In genomic region chr20:17809714-17810631, GRCh38 we compare ENCODE assay signal across 17 cellular contexts.
A peak's percentile ranks its signal among the peaks of the same experiment; 100 is the strongest.
DNase-seq lines count a peak whose midpoint lies in the region; ATAC-seq and TF ChIP-seq lines count a peak whose summit lies in the region.
"Had no signal": no experiment of that assay in that cellular context is flagged by ENCODE, and none has a peak within 500 bp of the region (broad histone marks: within the 10 kb centered on the region; RNA-seq: fewer than 3 reads in every experiment).

No MANE protein-coding gene starts in this region.

- no peak for DNase-seq in GM23338 (ENCODE audit: low spot score)
- DNase-seq in MCF 10A (ENCODE audit: unreplicated experiment): peak; percentile 33
- peak; percentile 37 for DNase-seq in hepatocyte (ENCODE audit: low spot score)
- DNase-seq in sigmoid colon: peak; percentile 49
- DNase-seq in NCI-H146 (lab: John Stamatoyannopoulos, UW): no peak
- no peak for DNase-seq in CD14-positive monocyte (ENCODE audit: low spot score)
- no peak for DNase-seq in OCI-LY7 (ENCODE audit: low spot score)
- DNase-seq in activated CD4-positive, alpha-beta T cell treated with anti-CD3 and anti-CD28 coated beads, Interleukin-2, amount 50 U/mL, for 4 hours: no peak
- DNase-seq: activated T-cell treated with anti-CD3 and anti-CD28 coated beads, Interleukin-2, amount 50 U/mL, for 4 hours; amniotic stem cell; C1 segment of cervical spinal cord; NCI-H187; ovary; SK-N-SH; stimulated activated CD4-positive, alpha-beta T cell treated with anti-CD3 and anti-CD28 coated beads, Interleukin-2, amount 100 ng/mL, for 24 hours had no signal

- no peak overlapping the region for H3K27ac Mint-ChIP-seq in GM23338
- H3K27ac Mint-ChIP-seq in MCF 10A (ENCODE audit: low read depth, unreplicated experiment): peak overlapping the region; percentile 27
- no peak overlapping the region for H3K27ac Mint-ChIP-seq in CD14-positive monocyte

- TF ChIP-seq POLR2A in sigmoid colon (IDR thresholded peaks at IDR 0.05): no peak

- no peak for TF ChIP-seq EP300 in sigmoid colon (IDR thresholded peaks at IDR 0.05)

- POLR2A ChIA-PET in MCF 10A (lab: Yijun Ruan, JAX) (interaction anchor here (0.7 to 1.6 kb wide), 4 partner anchors 17 to 25 kb away, joined by 3 to 5 read pairs (median 3); no protein-coding TSS in a partner anchor), OCI-LY7 (lab: Charles Lee) (interaction anchor here (0.6 to 0.9 kb wide), 2 partner anchors 9 to 45 kb away, joined by 3 read pairs; no protein-coding TSS in a partner anchor)

- H3K79me2 ChIP-seq in GM23338 (replicated peaks; ENCODE audit: insufficient read depth): no peaks in the 10 kb centered on the region
- no peaks in the 10 kb centered on the region for H3K79me2 ChIP-seq in hepatocyte
- no peaks in the 10 kb centered on the region for H3K79me2 ChIP-seq in OCI-LY7 (ENCODE audit: insufficient read depth, low read depth, low read length)

- no peak for TF ChIP-seq CTCF in GM23338 (conservative IDR thresholded peaks at IDR 0.05; ENCODE audit: low read depth in 2 of 2)
- TF ChIP-seq CTCF in MCF 10A (IDR thresholded peaks at IDR 0.05; ENCODE audit: unreplicated experiment): no peak
- TF ChIP-seq CTCF in hepatocyte (IDR thresholded peaks at IDR 0.05; ENCODE audit: poor library complexity): no peak
- no peak for TF ChIP-seq CTCF in sigmoid colon (IDR thresholded peaks at IDR 0.05)
- TF ChIP-seq CTCF in CD14-positive monocyte (IDR thresholded peaks at IDR 0.05): no peak
- no peak for TF ChIP-seq CTCF in OCI-LY7 (conservative IDR thresholded peaks at IDR 0.05; ENCODE audit: low read length)

- peaks cover 13% of the 10 kb centered on the region for H3K4me1 Mint-ChIP-seq in GM23338
- H3K4me1 Mint-ChIP-seq in MCF 10A (ENCODE audit: insufficient read depth, unreplicated experiment): peaks cover 7% of the 10 kb centered on the region
- no peaks in the 10 kb centered on the region for H3K4me1 Mint-ChIP-seq in CD14-positive monocyte

- H3K9me2 ChIP-seq in GM23338 (ENCODE audit: insufficient read depth) (peaks cover 2% of the 10 kb centered on the region; the same call in 1 of the 2 replicates), hepatocyte (replicated peaks; ENCODE audit: insufficient read depth) (no peaks in the 10 kb centered on the region), OCI-LY7 (ENCODE audit: insufficient read depth, low read length) (no peaks in the 10 kb centered on the region)
- H3K9me2 ChIP-seq: SK-N-SH had no signal

- intact Hi-C loops in MCF 10A (cut with micrococcal nuclease): no loop called here
- intact Hi-C loops in sigmoid colon (cut with DNase I): loop anchor here (5.0 kb wide), 3 partner anchors 62 to 128 kb away; partner anchors contain the start of gene RRBP1
- intact Hi-C loops in CD14-positive monocyte (cut with micrococcal nuclease): no loop called here
- intact Hi-C loops in OCI-LY7 (cut with micrococcal nuclease; ENCODE audit: unreplicated experiment): no loop called here

- ATAC-seq in GM23338: peak; percentile 37
- ATAC-seq: activated T-cell treated with anti-CD3 and anti-CD28 coated beads, Interleukin-2, amount 50 U/mL, for 4 hours; K562 had no signal

- H3K4me3 ChIP-seq in GM23338: no peak overlapping the region
- H3K4me3 ChIP-seq in hepatocyte: no peak overlapping the region
- no peak overlapping the region for H3K4me3 ChIP-seq in sigmoid colon
- H3K4me3 ChIP-seq in OCI-LY7 (ENCODE audit: low read depth, low read length, poor library complexity, severe bottlenecking): no peak overlapping the region
- H3K4me3 ChIP-seq: dorsolateral prefrontal cortex, K562, ovary had no signal

- H3K27me3 Mint-ChIP-seq in GM23338 (ENCODE audit: insufficient read depth, low read depth, poor library complexity) (no peaks in the 10 kb centered on the region), MCF 10A (ENCODE audit: insufficient read depth, unreplicated experiment) (no peaks in the 10 kb centered on the region), CD14-positive monocyte (ENCODE audit: low read depth in 3 of 3) (peaks cover 0 to 3% (median 2%) of the 10 kb centered on the region in 3 donors)

- BruUV-seq in MCF 10A (replicated peaks; lab: Mats Ljungman, UMichigan) (no TSS peak), OCI-LY7 (replicated peaks; lab: Mats Ljungman, UMichigan) (no TSS peak)

- no peaks in the 10 kb centered on the region for H3K9me3 Mint-ChIP-seq in GM23338
- H3K9me3 Mint-ChIP-seq in MCF 10A (ENCODE audit: unreplicated experiment): no peaks in the 10 kb centered on the region
- no peaks in the 10 kb centered on the region for H3K9me3 Mint-ChIP-seq in CD14-positive monocyte
- H3K9me3 Mint-ChIP-seq: activated T-cell treated with anti-CD3 and anti-CD28 coated beads, Interleukin-2, amount 50 U/mL, for 4 hours had no signal

- H2AFZ ChIP-seq in GM23338 (peak overlapping the region; percentile 72; the same call in 1 of the 2 replicates), hepatocyte (peak overlapping the region; percentile 14), OCI-LY7 (ENCODE audit: low read length) (no peak overlapping the region)

- H3K9me3 ChIP-seq in hepatocyte (ENCODE audit: low read depth) (no peaks in the 10 kb centered on the region), sigmoid colon (no peaks in the 10 kb centered on the region), OCI-LY7 (ENCODE audit: low read length) (no peaks in the 10 kb centered on the region)
- H3K9me3 ChIP-seq: ovary, SK-N-SH had no signal

- no peaks in the 10 kb centered on the region for H4K20me1 ChIP-seq in GM23338 (replicated peaks; ENCODE audit: insufficient read depth)
- no peaks in the 10 kb centered on the region for H4K20me1 ChIP-seq in hepatocyte (ENCODE audit: insufficient read depth, poor library complexity, severe bottlenecking)
- H4K20me1 ChIP-seq in OCI-LY7 (ENCODE audit: insufficient read depth, low read length): no peaks in the 10 kb centered on the region

- H3F3A ChIP-seq in GM23338 (replicated peaks; ENCODE audit: low read depth): no peaks in the 10 kb centered on the region

- H3K36me3 Mint-ChIP-seq in GM23338 (ENCODE audit: low read depth) (no peaks in the 10 kb centered on the region), MCF 10A (ENCODE audit: insufficient read depth, unreplicated experiment) (no peaks in the 10 kb centered on the region), CD14-positive monocyte (no peaks in the 10 kb centered on the region)

- H3K4me2 ChIP-seq in GM23338 (no peak overlapping the region), hepatocyte (no peak overlapping the region), OCI-LY7 (ENCODE audit: low read length) (no peak overlapping the region)
- H3K4me2 ChIP-seq: SK-N-SH had no signal

- CTCF ChIA-PET in MCF 10A (lab: Yijun Ruan, JAX) (interaction anchor here (0.7 to 1.9 kb wide), 2 partner anchors 89 to 154 kb away, joined by 3 to 10 read pairs; no protein-coding TSS in a partner anchor), OCI-LY7 (lab: Charles Lee; ENCODE audit: unreplicated experiment) (no interaction called here)

- H3K36me3 ChIP-seq in GM23338 (ENCODE audit: insufficient read depth) (no peaks in the 10 kb centered on the region), hepatocyte (replicated peaks; ENCODE audit: insufficient read depth, low read depth) (no peaks in the 10 kb centered on the region), sigmoid colon (no peaks in the 10 kb centered on the region), OCI-LY7 (ENCODE audit: insufficient read depth, low read length) (no peaks in the 10 kb centered on the region)
- H3K36me3 ChIP-seq: ovary had no signal

- H3K27me3 ChIP-seq in GM23338 (ENCODE audit: insufficient read depth) (no peaks in the 10 kb centered on the region), hepatocyte (no peaks in the 10 kb centered on the region), sigmoid colon (no peaks in the 10 kb centered on the region)
- H3K27me3 ChIP-seq: dorsolateral prefrontal cortex, ovary had no signal

- H3K4me3 Mint-ChIP-seq in GM23338 (no peak overlapping the region), MCF 10A (ENCODE audit: unreplicated experiment) (no peak overlapping the region), CD14-positive monocyte (no peak overlapping the region)
- H3K4me3 Mint-ChIP-seq: activated T-cell treated with anti-CD3 and anti-CD28 coated beads, Interleukin-2, amount 50 U/mL, for 4 hours had no signal

- H3K27ac ChIP-seq in GM23338 (ENCODE audit: low read depth) (no peak overlapping the region), hepatocyte (peak overlapping the region; percentile 98), sigmoid colon (peak overlapping the region; percentile 66 to 76 (median 72)), OCI-LY7 (ENCODE audit: low read depth, low read length, poor library complexity, severe bottlenecking) (no peak overlapping the region)

- 52% methylated on average over 9 of the region's 9 CpGs for WGBS in hepatocyte (ENCODE audit: low lambda C conversion rate, missing lambda C conversion rate)
- 64 to 70% methylated on average over 9 of the region's 9 CpGs for WGBS in sigmoid colon, 2 donors

- peaks cover 9% of the 10 kb centered on the region; the same call in 1 of the 2 replicates for H3K4me1 ChIP-seq in GM23338 (ENCODE audit: insufficient read depth)
- peaks cover 46% of the 10 kb centered on the region for H3K4me1 ChIP-seq in hepatocyte (ENCODE audit: insufficient read depth)
- peaks cover 0 to 49% (median 38%) of the 10 kb centered on the region in 4 donors for H3K4me1 ChIP-seq in sigmoid colon
- peaks cover 16% of the 10 kb centered on the region for H3K4me1 ChIP-seq in OCI-LY7 (ENCODE audit: insufficient read depth, low read length, poor library complexity, severe bottlenecking)

TF ChIP-seq in GM23338, 12 proteins besides CTCF, POLR2A, EP300 and RAD21:
- no peak for TF ChIP-seq ZNF331 (CRISPR knock-in tag; IDR thresholded peaks at IDR 0.05; ENCODE audit: low read depth)
- TF ChIP-seq STAT1 (IDR thresholded peaks at IDR 0.05; ENCODE audit: unreplicated experiment): no peak
- TF ChIP-seq ETS1 (IDR thresholded peaks at IDR 0.05): no peak
- TF ChIP-seq POLR2AphosphoS5 (IDR thresholded peaks at IDR 0.05; ENCODE audit: low read depth): no peak
- TF ChIP-seq NANOG (IDR thresholded peaks at IDR 0.05; ENCODE audit: borderline replicate concordance): no peak
- TF ChIP-seq JUNB (IDR thresholded peaks at IDR 0.05; ENCODE audit: unreplicated experiment): no peak
- no peak for TF ChIP-seq EZH2 (IDR thresholded peaks at IDR 0.05; ENCODE audit: low read depth, unreplicated experiment)
- TF ChIP-seq ZNF114 (CRISPR knock-in tag; IDR thresholded peaks at IDR 0.05): no peak
TF ChIP-seq in GM23338: peak in this region for 0.

Comparison
In these comparisons a context has a peak if more than half of its experiments do, and no peak if none do; other contexts are left out.
1. DNase-seq: peak in MCF 10A (single experiment), hepatocyte (single experiment) and sigmoid colon (single experiment); none in GM23338 (single experiment), NCI-H146 (single experiment), CD14-positive monocyte (single experiment), OCI-LY7 (single experiment) and activated CD4-positive, alpha-beta T cell treated with anti-CD3 and anti-CD28 coated beads, Interleukin-2, amount 50 U/mL, for 4 hours (0 of 2).
2. H3K27ac ChIP-seq: peak in hepatocyte (single experiment) and sigmoid colon (4 of 4); none in GM23338 (single experiment) and OCI-LY7 (single experiment).